8 cellular contexts compared by ENCODE assay signal in genomic region chr19:52748336-52748950, GRCh38. TPM values are rescaled to one million over a fixed set of nuclear protein-coding genes. Genes with fewer than 3 reads are reported as not detected.
A peak's percentile ranks its signal among the peaks of the same experiment; 100 is the strongest.
DNase-seq lines count a peak whose midpoint lies in the region; ATAC-seq and TF ChIP-seq lines count a peak whose summit lies in the region.

No MANE protein-coding gene starts in this region.

- ATAC-seq in body of pancreas (no peak), GM18873 (IDR thresholded peaks at IDR 0.05; ENCODE audit: low FRiP score, unreplicated experiment) (no peak), GM18858 (IDR thresholded peaks at IDR 0.05; ENCODE audit: unreplicated experiment) (no peak)
- no peak for ATAC-seq in activated T-helper 17 cell treated with anti-CD3 and anti-CD28 coated beads, Interleukin-2, amount 50 U/mL, for 72 hours (replicated peaks)

- H3K4me3 ChIP-seq in HUES6 (ENCODE audit: low read depth, low read length): peak overlapping the region; percentile 58
- no peak overlapping the region for H3K4me3 ChIP-seq in body of pancreas
- H3K4me3 ChIP-seq in liver (ENCODE audit: low read depth in 1 of 3, low read length in 3 of 3): no peak overlapping the region

- no peak overlapping the region for H3K27ac ChIP-seq in HUES6 (ENCODE audit: low read depth, low read length)
- H3K27ac ChIP-seq in body of pancreas: no peak overlapping the region
- no peak overlapping the region for H3K27ac ChIP-seq in liver (ENCODE audit: low read depth in 1 of 2, low read length in 2 of 2)

- no peaks in the 10 kb centered on the region for H3K36me3 Mint-ChIP-seq in activated naive CD4-positive, alpha-beta T cell treated with anti-CD3 and anti-CD28 coated beads for 36 hours (ENCODE audit: low read depth)
- no peaks in the 10 kb centered on the region for H3K36me3 Mint-ChIP-seq in activated T-helper 17 cell treated with anti-CD3 and anti-CD28 coated beads, Interleukin-2, amount 50 U/mL, for 72 hours (ENCODE audit: low read depth)

- peak; percentile 34 to 62 for TF ChIP-seq RAD21 in liver (IDR thresholded peaks at IDR 0.05)

- no peaks in the 10 kb centered on the region for H3K27me3 Mint-ChIP-seq in activated naive CD4-positive, alpha-beta T cell treated with anti-CD3 and anti-CD28 coated beads for 36 hours (ENCODE audit: low read depth)
- H3K27me3 Mint-ChIP-seq in activated T-helper 17 cell treated with anti-CD3 and anti-CD28 coated beads, Interleukin-2, amount 50 U/mL, for 72 hours: no peaks in the 10 kb centered on the region

- H3K27me3 ChIP-seq in HUES6 (ENCODE audit: control insufficient read depth, insufficient read depth, low read length): no peaks in the 10 kb centered on the region
- no peaks in the 10 kb centered on the region for H3K27me3 ChIP-seq in body of pancreas
- no peaks in the 10 kb centered on the region for H3K27me3 ChIP-seq in liver (ENCODE audit: control insufficient read depth in 4 of 4, insufficient read depth in 4 of 4, low read length in 3 of 4)

- no peak for TF ChIP-seq POLR2A in body of pancreas (IDR thresholded peaks at IDR 0.05)

- H3K36me3 ChIP-seq in HUES6 (ENCODE audit: control insufficient read depth, insufficient read depth, low read length) (no peaks in the 10 kb centered on the region), body of pancreas (replicated peaks in 1 of 2; ENCODE audit: insufficient read depth in 1 of 2, low read depth in 2 of 2) (no peaks in the 10 kb centered on the region), liver (ENCODE audit: control insufficient read depth in 4 of 4, insufficient read depth in 3 of 4, low read depth in 1 of 4, low read length in 3 of 4) (no peaks in the 10 kb centered on the region)

- H3K4me1 ChIP-seq in HUES6 (ENCODE audit: control insufficient read depth, insufficient read depth, low read length) (peaks cover 4% of the 10 kb centered on the region), body of pancreas (no peaks in the 10 kb centered on the region), liver (ENCODE audit: control insufficient read depth in 4 of 4, insufficient read depth in 4 of 4, low read length in 3 of 4) (no peaks in the 10 kb centered on the region)

- H3K9ac ChIP-seq in HUES6 (ENCODE audit: low read length) (no peak overlapping the region), liver (ENCODE audit: low read depth in 1 of 2, low read length in 2 of 2) (no peak overlapping the region)

- 19 to 23% methylated on average over 8 of the region's 8 CpGs for WGBS in body of pancreas, 2 donors
- WGBS in liver: 22% methylated on average over 8 of the region's 8 CpGs

- CTCF ChIA-PET in activated naive CD4-positive, alpha-beta T cell treated with anti-CD3 and anti-CD28 coated beads for 36 hours (lab: Charles Lee): interaction anchor here (0.6 kb wide), 1 partner anchor 450 kb away, joined by 6 read pairs; no protein-coding TSS in a partner anchor

- TF ChIP-seq CTCF in body of pancreas (IDR thresholded peaks at IDR 0.05): peak in 4 of 7 experiments; percentile 36 to 55 (median 48)
- TF ChIP-seq CTCF in liver (IDR thresholded peaks at IDR 0.05; ENCODE audit: low read depth, low read length, missing input control): peak; percentile 44

- no peaks in the 10 kb centered on the region for H3K9me3 ChIP-seq in HUES6 (ENCODE audit: control insufficient read depth, insufficient read depth, low read depth, low read length)
- no peaks in the 10 kb centered on the region for H3K9me3 ChIP-seq in body of pancreas
- peaks cover 0 to 9% (median under 1%) of the 10 kb centered on the region in 4 donors for H3K9me3 ChIP-seq in liver (ENCODE audit: control insufficient read depth in 4 of 4, low read length in 3 of 4)

- no peak overlapping the region for H3K4me3 Mint-ChIP-seq in activated naive CD4-positive, alpha-beta T cell treated with anti-CD3 and anti-CD28 coated beads for 36 hours
- H3K4me3 Mint-ChIP-seq in activated T-helper 17 cell treated with anti-CD3 and anti-CD28 coated beads, Interleukin-2, amount 50 U/mL, for 72 hours: no peak overlapping the region

- H3K4me1 Mint-ChIP-seq in activated naive CD4-positive, alpha-beta T cell treated with anti-CD3 and anti-CD28 coated beads for 36 hours (ENCODE audit: low read depth): no peaks in the 10 kb centered on the region
- no peaks in the 10 kb centered on the region for H3K4me1 Mint-ChIP-seq in activated T-helper 17 cell treated with anti-CD3 and anti-CD28 coated beads, Interleukin-2, amount 50 U/mL, for 72 hours

- intact Hi-C loops in body of pancreas (cut with DNase I): no loop called here
- intact Hi-C loops in activated naive CD4-positive, alpha-beta T cell treated with anti-CD3 and anti-CD28 coated beads for 36 hours (cut with micrococcal nuclease): loop anchor here (1.0 kb wide), 2 partner anchors 405 to 500 kb away; no protein-coding TSS in a partner anchor

- H3K9me3 Mint-ChIP-seq in activated naive CD4-positive, alpha-beta T cell treated with anti-CD3 and anti-CD28 coated beads for 36 hours: no peaks in the 10 kb centered on the region
- H3K9me3 Mint-ChIP-seq in activated T-helper 17 cell treated with anti-CD3 and anti-CD28 coated beads, Interleukin-2, amount 50 U/mL, for 72 hours: no peaks in the 10 kb centered on the region

- DNase-seq in Ammon's horn (ENCODE audit: low spot score) (peak; percentile 41), body of pancreas (peak in 1 of 4 donors; percentile 22)
- DNase-seq in activated naive CD4-positive, alpha-beta T cell treated with anti-CD3 and anti-CD28 coated beads for 36 hours: no peak

- no peak overlapping the region for H3K27ac Mint-ChIP-seq in activated naive CD4-positive, alpha-beta T cell treated with anti-CD3 and anti-CD28 coated beads for 36 hours
- H3K27ac Mint-ChIP-seq in activated T-helper 17 cell treated with anti-CD3 and anti-CD28 coated beads, Interleukin-2, amount 50 U/mL, for 72 hours: no peak overlapping the region

TF ChIP-seq in liver, 16 proteins besides CTCF, POLR2A, EP300 and RAD21:
- no peak for TF ChIP-seq YY1 (IDR thresholded peaks at IDR 0.05)
- TF ChIP-seq, protein P1, sequence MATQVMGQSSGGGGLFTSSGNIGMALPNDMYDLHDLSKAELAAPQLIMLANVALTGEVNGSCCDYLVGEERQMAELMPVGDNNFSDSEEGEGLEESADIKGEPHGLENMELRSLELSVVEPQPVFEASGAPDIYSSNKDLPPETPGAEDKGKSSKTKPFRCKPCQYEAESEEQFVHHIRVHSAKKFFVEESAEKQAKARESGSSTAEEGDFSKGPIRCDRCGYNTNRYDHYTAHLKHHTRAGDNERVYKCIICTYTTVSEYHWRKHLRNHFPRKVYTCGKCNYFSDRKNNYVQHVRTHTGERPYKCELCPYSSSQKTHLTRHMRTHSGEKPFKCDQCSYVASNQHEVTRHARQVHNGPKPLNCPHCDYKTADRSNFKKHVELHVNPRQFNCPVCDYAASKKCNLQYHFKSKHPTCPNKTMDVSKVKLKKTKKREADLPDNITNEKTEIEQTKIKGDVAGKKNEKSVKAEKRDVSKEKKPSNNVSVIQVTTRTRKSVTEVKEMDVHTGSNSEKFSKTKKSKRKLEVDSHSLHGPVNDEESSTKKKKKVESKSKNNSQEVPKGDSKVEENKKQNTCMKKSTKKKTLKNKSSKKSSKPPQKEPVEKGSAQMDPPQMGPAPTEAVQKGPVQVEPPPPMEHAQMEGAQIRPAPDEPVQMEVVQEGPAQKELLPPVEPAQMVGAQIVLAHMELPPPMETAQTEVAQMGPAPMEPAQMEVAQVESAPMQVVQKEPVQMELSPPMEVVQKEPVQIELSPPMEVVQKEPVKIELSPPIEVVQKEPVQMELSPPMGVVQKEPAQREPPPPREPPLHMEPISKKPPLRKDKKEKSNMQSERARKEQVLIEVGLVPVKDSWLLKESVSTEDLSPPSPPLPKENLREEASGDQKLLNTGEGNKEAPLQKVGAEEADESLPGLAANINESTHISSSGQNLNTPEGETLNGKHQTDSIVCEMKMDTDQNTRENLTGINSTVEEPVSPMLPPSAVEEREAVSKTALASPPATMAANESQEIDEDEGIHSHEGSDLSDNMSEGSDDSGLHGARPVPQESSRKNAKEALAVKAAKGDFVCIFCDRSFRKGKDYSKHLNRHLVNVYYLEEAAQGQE (IDR thresholded peaks at IDR 0.05): no peak
- TF ChIP-seq, protein P2, sequence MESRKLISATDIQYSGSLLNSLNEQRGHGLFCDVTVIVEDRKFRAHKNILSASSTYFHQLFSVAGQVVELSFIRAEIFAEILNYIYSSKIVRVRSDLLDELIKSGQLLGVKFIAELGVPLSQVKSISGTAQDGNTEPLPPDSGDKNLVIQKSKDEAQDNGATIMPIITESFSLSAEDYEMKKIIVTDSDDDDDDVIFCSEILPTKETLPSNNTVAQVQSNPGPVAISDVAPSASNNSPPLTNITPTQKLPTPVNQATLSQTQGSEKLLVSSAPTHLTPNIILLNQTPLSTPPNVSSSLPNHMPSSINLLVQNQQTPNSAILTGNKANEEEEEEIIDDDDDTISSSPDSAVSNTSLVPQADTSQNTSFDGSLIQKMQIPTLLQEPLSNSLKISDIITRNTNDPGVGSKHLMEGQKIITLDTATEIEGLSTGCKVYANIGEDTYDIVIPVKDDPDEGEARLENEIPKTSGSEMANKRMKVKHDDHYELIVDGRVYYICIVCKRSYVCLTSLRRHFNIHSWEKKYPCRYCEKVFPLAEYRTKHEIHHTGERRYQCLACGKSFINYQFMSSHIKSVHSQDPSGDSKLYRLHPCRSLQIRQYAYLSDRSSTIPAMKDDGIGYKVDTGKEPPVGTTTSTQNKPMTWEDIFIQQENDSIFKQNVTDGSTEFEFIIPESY (IDR thresholded peaks at IDR 0.05): no peak
- TF ChIP-seq NR2F2 (IDR thresholded peaks at IDR 0.05): no peak
- TF ChIP-seq SP1 (IDR thresholded peaks at IDR 0.05): no peak

RNA-seq across cellular contexts. Expression of gene ZNF611, which starts 13.6 kb away (rescaled TPM):
- 10 to 100 TPM in 1 of 2 donors, 1 to 10 TPM in 1; 6.0 to 19.8 TPM for total RNA-seq in body of pancreas
- 10 to 100 TPM in 1 of 2 donors, 1 to 10 TPM in 1; 3.9 to 12.7 TPM for total RNA-seq in liver
- polyA plus RNA-seq in liver: 1 to 10 TPM in 1 of 2 donors, under 1 TPM in 1; 0.50 to 1.5 TPM
- 10 to 100 TPM; 10.4 to 12.1 TPM for total RNA-seq in activated naive CD4-positive, alpha-beta T cell treated with anti-CD3 and anti-CD28 coated beads for 36 hours
- total RNA-seq in activated T-helper 17 cell treated with anti-CD3 and anti-CD28 coated beads, Interleukin-2, amount 50 U/mL, for 72 hours: 10 to 100 TPM; 19.9 to 41.8 TPM

RNA-seq across cellular contexts. Expression of gene ZNF600, which starts 38.1 kb away (rescaled TPM):
- 10 to 100 TPM in 1 of 2 donors, 1 to 10 TPM in 1; 7.3 to 10.9 TPM for total RNA-seq in body of pancreas
- 1 to 10 TPM; 1.4 to 2.1 TPM for total RNA-seq in liver
- 1 to 10 TPM; 1.5 to 1.6 TPM for polyA plus RNA-seq in liver
- 1 to 10 TPM; 4.8 to 4.9 TPM for total RNA-seq in activated naive CD4-positive, alpha-beta T cell treated with anti-CD3 and anti-CD28 coated beads for 36 hours
- 10 to 100 TPM in 1 of 2 donors, 1 to 10 TPM in 1; 8.0 to 15.1 TPM for total RNA-seq in activated T-helper 17 cell treated with anti-CD3 and anti-CD28 coated beads, Interleukin-2, amount 50 U/mL, for 72 hours
